9 cellular contexts compared by ENCODE assay signal in genomic region chr18:58541137-58541788, GRCh38.
DNase-seq lines count a peak whose midpoint lies in the region; ATAC-seq lines count a peak whose summit lies in the region.
"Had no signal": no experiment of that assay in that cellular context is flagged by ENCODE, and none has a peak within 500 bp of the region (broad histone marks: within the 10 kb centered on the region; RNA-seq: fewer than 3 reads in every experiment).

No MANE protein-coding gene starts in this region.

- peaks cover 6% of the 10 kb centered on the region for H3K27me3 Mint-ChIP-seq in activated naive CD4-positive, alpha-beta T cell treated with anti-CD3 and anti-CD28 coated beads, Interleukin-2, amount 10 ng/mL, durations not matched to agents 7 days and 5 days

- no peaks in the 10 kb centered on the region for H3K36me3 Mint-ChIP-seq in activated naive CD4-positive, alpha-beta T cell treated with anti-CD3 and anti-CD28 coated beads, Interleukin-2, amount 10 ng/mL, durations not matched to agents 7 days and 5 days
- H3K36me3 Mint-ChIP-seq: IgD-negative memory B cell had no signal

- intact Hi-C loops in sciatic nerve (cut with DNase I), result no loop called here

- H3K4me1 Mint-ChIP-seq in activated naive CD4-positive, alpha-beta T cell treated with anti-CD3 and anti-CD28 coated beads, Interleukin-2, amount 10 ng/mL, durations not matched to agents 7 days and 5 days, result peaks cover 55% of the 10 kb centered on the region

- in situ Hi-C loops in KBM-7 (cut with MboI; ENCODE audit: low pct_unique_long_range_greater_than_20kb, low sequenced_read_pairs), result no loop called here

- H3K9me3 Mint-ChIP-seq in activated naive CD4-positive, alpha-beta T cell treated with anti-CD3 and anti-CD28 coated beads, Interleukin-2, amount 10 ng/mL, durations not matched to agents 7 days and 5 days, result no peaks in the 10 kb centered on the region
- H3K9me3 Mint-ChIP-seq: IgD-negative memory B cell had no signal

- CTCF ChIA-PET in activated naive CD4-positive, alpha-beta T cell treated with anti-CD3 and anti-CD28 coated beads, Interleukin-2, amount 10 ng/mL, durations not matched to agents 7 days and 5 days (lab: Charles Lee), result interaction anchor here (0.7 to 3.2 kb wide), 4 partner anchors 22 to 224 kb away, joined by 3 to 12 read pairs (median 3); no protein-coding TSS in a partner anchor

- ATAC-seq in HG03460 (IDR thresholded peaks at IDR 0.05; ENCODE audit: unreplicated experiment) (no peak), sciatic nerve (no peak)

- DNase-seq in ELF-1 (ENCODE audit: low read depth, low spot score), result peak; percentile 67
- peak; percentile 18 for DNase-seq in KBM-7
- peak; percentile 37 for DNase-seq in activated naive CD4-positive, alpha-beta T cell treated with anti-CD3 and anti-CD28 coated beads, Interleukin-2, amount 10 ng/mL, durations not matched to agents 7 days and 5 days
- DNase-seq in myocyte (ENCODE audit: low read depth), result peak; percentile 28
- no peak for DNase-seq in sciatic nerve (ENCODE audit: low spot score)
- no peak for DNase-seq in NCI-H526 treated with DMSO at 0.1 percent for 48 hours (lab: John Stamatoyannopoulos, UW)
- DNase-seq in AG20443 (ENCODE audit: low spot score), result no peak

- no peak overlapping the region for H3K4me3 Mint-ChIP-seq in activated naive CD4-positive, alpha-beta T cell treated with anti-CD3 and anti-CD28 coated beads, Interleukin-2, amount 10 ng/mL, durations not matched to agents 7 days and 5 days

- peak overlapping the region; percentile 29 for H3K27ac Mint-ChIP-seq in activated naive CD4-positive, alpha-beta T cell treated with anti-CD3 and anti-CD28 coated beads, Interleukin-2, amount 10 ng/mL, durations not matched to agents 7 days and 5 days

Comparison
In these comparisons a context has a peak if more than half of its experiments do, and no peak if none do; other contexts are left out.
1. DNase-seq: peak in ELF-1 (single experiment), KBM-7 (single experiment), activated naive CD4-positive, alpha-beta T cell treated with anti-CD3 and anti-CD28 coated beads, Interleukin-2, amount 10 ng/mL, durations not matched to agents 7 days and 5 days (single experiment) and myocyte (single experiment); none in sciatic nerve (single experiment), NCI-H526 treated with DMSO at 0.1 percent for 48 hours (single experiment) and AG20443 (single experiment).